ENCODE assay signal across 8 cellular contexts in the genomic region with DNA sequence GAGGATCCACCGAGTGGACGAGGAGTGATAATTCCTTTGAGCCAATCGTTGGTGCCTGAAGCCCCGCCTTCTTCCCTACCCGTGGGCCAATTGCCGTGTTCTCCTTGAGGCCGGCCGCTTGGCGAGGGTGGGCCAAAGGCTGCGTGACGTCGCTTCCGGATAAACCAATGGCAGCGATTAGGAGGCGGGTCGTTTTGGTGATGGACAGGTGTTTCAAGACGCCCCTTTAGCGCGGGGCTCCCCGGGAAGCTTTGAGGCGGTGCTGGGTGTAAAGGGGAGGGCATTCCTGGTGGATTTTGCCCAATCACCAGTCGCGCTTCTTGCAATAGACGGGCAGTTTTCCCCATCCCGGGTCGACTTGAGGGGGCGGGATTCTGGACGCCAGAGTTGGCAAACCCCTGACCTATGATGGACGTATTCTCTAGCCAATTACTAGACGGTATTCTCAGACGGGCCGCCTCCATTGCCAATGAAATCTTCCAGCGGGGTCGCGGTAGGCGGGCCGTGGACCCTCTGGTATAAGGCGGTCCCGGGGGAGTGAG. TPM values are rescaled to one million over a fixed set of nuclear protein-coding genes. Genes with fewer than 3 reads are reported as not detected.
DNase-seq lines count a peak whose midpoint lies in the region; ATAC-seq, FAIRE-seq and TF ChIP-seq lines count a peak whose summit lies in the region.

No MANE protein-coding gene starts in this region.

- H3K9me3 ChIP-seq in A549 (no peaks in the 10 kb centered on the region), small intestine (ENCODE audit: control insufficient read depth, low read depth) (no peaks in the 10 kb centered on the region)

- peak overlapping the region; percentile 100 for H3K27ac Mint-ChIP-seq in WTC11

- H3K4me1 Mint-ChIP-seq in WTC11, result peaks cover 31% of the 10 kb centered on the region

- H3K27ac ChIP-seq in A549, result peak overlapping the region; percentile 97 to 99
- peak overlapping the region; percentile 80 to 98 for H3K27ac ChIP-seq in small intestine (ENCODE audit: low read depth in 1 of 2, low read length in 1 of 2)

- ATAC-seq in A549, result peak; percentile 58 to 81
- ATAC-seq in GM18870 (IDR thresholded peaks at IDR 0.05; ENCODE audit: unreplicated experiment), result peak; percentile 64
- ATAC-seq in HG03159 (IDR thresholded peaks at IDR 0.05; ENCODE audit: unreplicated experiment), result peak; percentile 68
- peak; percentile 70 for ATAC-seq in WTC11

- TF ChIP-seq CTCF in A549 (IDR thresholded peaks at IDR 0.05) (no peak), WTC11 (IDR thresholded peaks at IDR 0.05) (no peak), cardiac fibroblast (IDR thresholded peaks at IDR 0.05; ENCODE audit: low read depth, low read length) (no peak)

- TF ChIP-seq EP300 in A549 (IDR thresholded peaks at IDR 0.05), result no peak

- H3K27me3 Mint-ChIP-seq in WTC11 (ENCODE audit: low read depth), result no peaks in the 10 kb centered on the region

- H3K4me2 ChIP-seq in A549, result peak overlapping the region; percentile 79

- CTCF ChIA-PET in A549 (lab: Yijun Ruan, JAX), result interaction anchor here (1.0 to 16.7 kb wide), 16 partner anchors 9 to 174 kb away, joined by 3 to 326 read pairs (median 6); partner anchors contain the start of genes BCL2L12, IRF3 and RRAS
- CTCF ChIA-PET in WTC11 (lab: Charles Lee), result interaction anchor here (0.8 to 10.7 kb wide), 24 partner anchors 8 to 198 kb away, joined by 3 to 108 read pairs (median 5); partner anchors contain the start of genes ADM5, AP2A1, BCL2L12 and CPT1C

- WGBS in A549 (ENCODE audit: missing lambda C conversion rate), result under 1% methylated on average over 29 of the region's 39 CpGs
- WGBS in small intestine, 3 donors, result 0% methylated on average over 39 of the region's 39 CpGs

- H3K36me3 Mint-ChIP-seq in WTC11, result peaks cover 17% of the 10 kb centered on the region

- H3K4me3 ChIP-seq in A549 (peak overlapping the region; percentile 82), cardiac fibroblast (replicated peaks in 1 of 2; ENCODE audit: low read depth in 2 of 2, low read length in 2 of 2) (peak overlapping the region; percentile 100), small intestine (ENCODE audit: low read depth in 1 of 2, low read length in 2 of 2) (peak overlapping the region; percentile 84 to 91)

- POLR2A ChIA-PET in A549 (lab: Yijun Ruan, JAX), result interaction anchor here (0.5 to 3.5 kb wide), 30 partner anchors 8 to 237 kb away, joined by 3 to 48 read pairs (median 4); partner anchors contain the start of genes AKT1S1, ALDH16A1, AP2A1 and BCL2L12
- POLR2A ChIA-PET in WTC11 (lab: Charles Lee), result interaction anchor here (0.5 to 3.4 kb wide), 18 partner anchors 9 to 1022 kb away, joined by 3 to 38 read pairs (median 4); partner anchors contain the start of genes ADM5, AKT1S1, AP2A1 and BCL2L12

- peaks cover 0 to under 1% of the 10 kb centered on the region in 2 donors for H3K36me3 ChIP-seq in small intestine (ENCODE audit: control insufficient read depth in 2 of 2, insufficient read depth in 2 of 2, low read length in 2 of 2)

- DNase-seq in A549 (ENCODE audit: low read depth in 1 of 2, low spot score in 1 of 2) (peak; percentile 100), NCI-H2227 (lab: John Stamatoyannopoulos, UW; ENCODE audit: unreplicated experiment) (peak; percentile 100), WTC11 (ENCODE audit: low spot score) (peak; percentile 100), cardiac fibroblast (ENCODE audit: low read depth in 2 of 2) (peak; percentile 100), iPS-NIHi7 (ENCODE audit: extremely low spot score) (peak; percentile 93), small intestine (peak; percentile 100)

- H3K4me3 Mint-ChIP-seq in WTC11, result peak overlapping the region; percentile 88

- H3K4me1 ChIP-seq in A549 (peaks cover 38% of the 10 kb centered on the region), small intestine (ENCODE audit: control insufficient read depth in 2 of 2, insufficient read depth in 1 of 2, low read depth in 1 of 2, low read length in 1 of 2) (peaks cover 2 to 7% of the 10 kb centered on the region in 2 donors)

- H3K9me3 Mint-ChIP-seq in WTC11, result no peaks in the 10 kb centered on the region

- no peaks in the 10 kb centered on the region for H3K27me3 ChIP-seq in small intestine (ENCODE audit: control insufficient read depth in 2 of 2, insufficient read depth in 2 of 2, low read length in 2 of 2)

- no peak for TF ChIP-seq POLR2A in A549 (IDR thresholded peaks at IDR 0.05; ENCODE audit: low read length)

- no peak for TF ChIP-seq RAD21 in A549 (conservative IDR thresholded peaks at IDR 0.05 in 1 of 2, IDR thresholded peaks at IDR 0.05 in 1 of 2)

- FAIRE-seq in A549 (lab: Jason Lieb, UNC) (no peak), small intestine (lab: Jason Lieb, UNC) (peak; percentile 94)

TF ChIP-seq in A549, 52 proteins besides CTCF, POLR2A, EP300 and RAD21 (continues in another document):
- TF ChIP-seq HOXB13 (CRISPR knock-in tag; IDR thresholded peaks at IDR 0.05; ENCODE audit: low read depth) (no peak), JUN (IDR thresholded peaks at IDR 0.05) (no peak), ZC3H11A (IDR thresholded peaks at IDR 0.05) (no peak), POLR2AphosphoS2 (conservative IDR thresholded peaks at IDR 0.05; ENCODE audit: low read length) (0 out of 2 replicates have a peak, but pooled peaks have one; percentile 22), MAFK (IDR thresholded peaks at IDR 0.05; ENCODE audit: partially characterized antibody) (peak; percentile 54), FOSL2 (IDR thresholded peaks at IDR 0.05) (no peak), FOSL2 (CRISPR knock-in tag; IDR thresholded peaks at IDR 0.05) (no peak), CHD4 (IDR thresholded peaks at IDR 0.05; ENCODE audit: borderline replicate concordance) (no peak), PHF8 (IDR thresholded peaks at IDR 0.05; ENCODE audit: borderline replicate concordance, low read depth) (no peak), NFE2L2 (conservative IDR thresholded peaks at IDR 0.05; ENCODE audit: low read length) (no peak)

TF ChIP-seq in WTC11, 78 proteins besides CTCF, POLR2A, EP300 and RAD21 (continues in another document):
- TF ChIP-seq USF1 (CRISPR knock-in tag; IDR thresholded peaks at IDR 0.05) (no peak), SP1 (CRISPR knock-in tag; conservative IDR thresholded peaks at IDR 0.05) (peak; percentile 86), ZNF317 (CRISPR knock-in tag; IDR thresholded peaks at IDR 0.05; ENCODE audit: borderline replicate concordance, low read depth) (no peak)
- TF ChIP-seq, protein P1, sequence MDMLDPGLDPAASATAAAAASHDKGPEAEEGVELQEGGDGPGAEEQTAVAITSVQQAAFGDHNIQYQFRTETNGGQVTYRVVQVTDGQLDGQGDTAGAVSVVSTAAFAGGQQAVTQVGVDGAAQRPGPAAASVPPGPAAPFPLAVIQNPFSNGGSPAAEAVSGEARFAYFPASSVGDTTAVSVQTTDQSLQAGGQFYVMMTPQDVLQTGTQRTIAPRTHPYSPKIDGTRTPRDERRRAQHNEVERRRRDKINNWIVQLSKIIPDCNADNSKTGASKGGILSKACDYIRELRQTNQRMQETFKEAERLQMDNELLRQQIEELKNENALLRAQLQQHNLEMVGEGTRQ (CRISPR knock-in tag; IDR thresholded peaks at IDR 0.05), result no peak

RNA-seq across cellular contexts. Expression of gene PRMT1, which starts 0.3 kb away (rescaled TPM):
- polyA plus RNA-seq in A549 (2011; rRNA removed) (440 and 504 TPM in 2 replicates), A549 (2017; fragmentation: RNase III; extraction: RNeasy Plus Mini Kit Qiagen cat#74134 plus additional on column Dnase treatment) (488 to 516 TPM (median 500 TPM) in 3 replicates), small intestine (100 to 1,000 TPM in 1 of 3 donors, 10 to 100 TPM in 2; 56.8 to 194 (median 86.7) TPM)
- polyA plus RNA-seq in A549 (2012; cell fraction: cytosol; rRNA removed), result 1,179 and 1,259 TPM in 2 replicates
- polyA plus RNA-seq in A549 (2012; cell fraction: nucleus; rRNA removed), result 1,370 and 1,606 TPM in 2 replicates
- 965 and 1,007 TPM in 2 replicates for polyA minus RNA-seq in A549 (2011; rRNA and poly(A)+ RNA removed)
- 500 to 527 TPM (median 518 TPM) in 3 replicates for total RNA-seq in WTC11 (2021)

RNA-seq across cellular contexts. Expression of gene BCL2L12, which starts 11.0 kb away (rescaled TPM):
- polyA plus RNA-seq in A549 (2011; rRNA removed) (26.6 and 29.2 TPM in 2 replicates), A549 (2017; fragmentation: RNase III; extraction: RNeasy Plus Mini Kit Qiagen cat#74134 plus additional on column Dnase treatment) (47.8 to 53.0 TPM (median 48.6 TPM) in 3 replicates), small intestine (10 to 100 TPM; 11.2 to 36.6 (median 14.1) TPM)
- 108 and 134 TPM in 2 replicates for polyA plus RNA-seq in A549 (2012; cell fraction: cytosol; rRNA removed)
- 106 and 112 TPM in 2 replicates for polyA plus RNA-seq in A549 (2012; cell fraction: nucleus; rRNA removed)
- polyA minus RNA-seq in A549 (2011; rRNA and poly(A)+ RNA removed), result 10.0 and 18.9 TPM in 2 replicates
- 139 to 146 TPM (median 140 TPM) in 3 replicates for total RNA-seq in WTC11 (2021)

RNA-seq across cellular contexts. Expression of gene IRF3, which starts 11.1 kb away (rescaled TPM):
- polyA plus RNA-seq in A549 (2011; rRNA removed), result 54.0 and 68.6 TPM in 2 replicates
- 167 and 169 TPM in 2 replicates for polyA plus RNA-seq in A549 (2012; cell fraction: cytosol; rRNA removed)
- polyA plus RNA-seq in A549 (2012; cell fraction: nucleus; rRNA removed), result 340 and 393 TPM in 2 replicates
- 88.5 to 114 TPM (median 103 TPM) in 3 replicates for polyA plus RNA-seq in A549 (2017; fragmentation: RNase III; extraction: RNeasy Plus Mini Kit Qiagen cat#74134 plus additional on column Dnase treatment)
- 54.0 and 55.5 TPM in 2 replicates for polyA minus RNA-seq in A549 (2011; rRNA and poly(A)+ RNA removed)
- 149 to 165 TPM (median 154 TPM) in 3 replicates for total RNA-seq in WTC11 (2021)
- 100 to 1,000 TPM in 2 of 3 donors, 10 to 100 TPM in 1; 98.4 to 255 (median 139) TPM for polyA plus RNA-seq in small intestine

RNA-seq across cellular contexts. Expression of gene ADM5, which starts 12.6 kb away (rescaled TPM):
- polyA plus RNA-seq in A549 (2011; rRNA removed) (2.0 and 2.9 TPM in 2 replicates), A549 (2017; fragmentation: RNase III; extraction: RNeasy Plus Mini Kit Qiagen cat#74134 plus additional on column Dnase treatment) (4.3 to 4.5 TPM (median 4.4 TPM) in 3 replicates), small intestine (1 to 10 TPM in 1 of 3 donors, under 1 TPM in 1, not detected in 1; 0.27 to 2.7 TPM)
- 8.7 and 12.1 TPM in 2 replicates for polyA plus RNA-seq in A549 (2012; cell fraction: cytosol; rRNA removed)
- polyA plus RNA-seq in A549 (2012; cell fraction: nucleus; rRNA removed), result 136 and 166 TPM in 2 replicates
- 1.4 and 1.5 TPM in 2 replicates for polyA minus RNA-seq in A549 (2011; rRNA and poly(A)+ RNA removed)
- total RNA-seq in WTC11 (2021), result 5.9 to 6.7 TPM (median 6.2 TPM) in 3 replicates

RNA-seq across cellular contexts. Expression of gene CPT1C, which starts 14.2 kb away (rescaled TPM):
- polyA plus RNA-seq in A549 (2011; rRNA removed) (8.2 and 8.5 TPM in 2 replicates), A549 (2017; fragmentation: RNase III; extraction: RNeasy Plus Mini Kit Qiagen cat#74134 plus additional on column Dnase treatment) (13.7 to 17.1 TPM (median 15.4 TPM) in 3 replicates), small intestine (1 to 10 TPM in 1 of 3 donors, not detected in 2; 4.5 TPM)
- polyA plus RNA-seq in A549 (2012; cell fraction: cytosol; rRNA removed), result 15.6 and 16.1 TPM in 2 replicates
- polyA plus RNA-seq in A549 (2012; cell fraction: nucleus; rRNA removed), result 7.5 and 8.5 TPM in 2 replicates
- 2.5 and 3.5 TPM in 2 replicates for polyA minus RNA-seq in A549 (2011; rRNA and poly(A)+ RNA removed)
- total RNA-seq in WTC11 (2021), result 74.6 to 89.5 TPM (median 85.4 TPM) in 3 replicates

Comparison
In these comparisons a context has a peak if more than half of its experiments do, and no peak if none do; other contexts are left out.
1. Peak in every context shown above with its lines: DNase-seq, ATAC-seq, H3K4me3 ChIP-seq and H3K27ac ChIP-seq.